Comparison of ENCODE assay signal across 8 cellular contexts in genomic region chr7:128739990-128740682, GRCh38. TPM values are rescaled to one million over a fixed set of nuclear protein-coding genes. Genes with fewer than 3 reads are reported as not detected.
DNase-seq lines count a peak whose midpoint lies in the region; ATAC-seq lines count a peak whose summit lies in the region.

No MANE protein-coding gene starts in this region.

- no peaks in the 10 kb centered on the region for H3K36me3 ChIP-seq in iPS-20b (ENCODE audit: insufficient read depth, low read depth, low read length)

- H3K9me3 Mint-ChIP-seq in activated naive CD4-positive, alpha-beta T cell treated with anti-CD3 and anti-CD28 coated beads, Interleukin-2, amount 50 U/mL, for 72 hours: no peaks in the 10 kb centered on the region
- no peaks in the 10 kb centered on the region for H3K9me3 Mint-ChIP-seq in stimulated activated naive CD8-positive, alpha-beta T cell treated with anti-CD3 and anti-CD28 coated beads, Interleukin-15, amount 100 ng/mL, for 72 hours

- peaks cover 4% of the 10 kb centered on the region for H3K4me1 ChIP-seq in iPS-20b (ENCODE audit: insufficient read depth, low read length)

- peak overlapping the region; percentile 87 to 91 for H3K4me3 Mint-ChIP-seq in stimulated activated naive CD8-positive, alpha-beta T cell treated with anti-CD3 and anti-CD28 coated beads, Interleukin-15, amount 100 ng/mL, for 72 hours

- DNase-seq in DMS 273 (lab: John Stamatoyannopoulos, UW; ENCODE audit: unreplicated experiment): peak; percentile 28
- no peak for DNase-seq in DMS 273 treated with DMSO at 0.1 percent for 48 hours (lab: John Stamatoyannopoulos, UW)
- DNase-seq in activated naive CD4-positive, alpha-beta T cell treated with anti-CD3 and anti-CD28 coated beads, Interleukin-2, amount 50 U/mL, for 72 hours (ENCODE audit: low spot score in 2 of 2): no peak
- DNase-seq in stimulated activated naive CD8-positive, alpha-beta T cell treated with anti-CD3 and anti-CD28 coated beads, Interleukin-15, amount 100 ng/mL, for 72 hours: no peak
- DNase-seq in amniotic stem cell (lab: John Stamatoyannopoulos, UW): no peak
- no peak for DNase-seq in globus pallidus (ENCODE audit: low spot score)

- peak overlapping the region; percentile 97 to 98 for H3K27ac Mint-ChIP-seq in activated naive CD4-positive, alpha-beta T cell treated with anti-CD3 and anti-CD28 coated beads, Interleukin-2, amount 50 U/mL, for 72 hours
- H3K27ac Mint-ChIP-seq in stimulated activated naive CD8-positive, alpha-beta T cell treated with anti-CD3 and anti-CD28 coated beads, Interleukin-15, amount 100 ng/mL, for 72 hours: peak overlapping the region; percentile 96 to 98

- H3K9me3 ChIP-seq in iPS-20b (ENCODE audit: insufficient read depth, low read depth, low read length): no peaks in the 10 kb centered on the region

- peaks cover 34% of the 10 kb centered on the region for H3K4me1 Mint-ChIP-seq in stimulated activated naive CD8-positive, alpha-beta T cell treated with anti-CD3 and anti-CD28 coated beads, Interleukin-15, amount 100 ng/mL, for 72 hours

- no peaks in the 10 kb centered on the region for H3K27me3 ChIP-seq in iPS-20b (ENCODE audit: insufficient read depth, low read length)

- peaks cover 6 to 10% of the 10 kb centered on the region in 2 donors for H3K36me3 Mint-ChIP-seq in activated naive CD4-positive, alpha-beta T cell treated with anti-CD3 and anti-CD28 coated beads, Interleukin-2, amount 50 U/mL, for 72 hours

- H3K9ac ChIP-seq in iPS-20b (ENCODE audit: low read depth, low read length): peak overlapping the region; percentile 88

- peak overlapping the region; percentile 94 for H3K4me3 ChIP-seq in iPS-20b (ENCODE audit: low read length)

- peak overlapping the region; percentile 76 for H3K27ac ChIP-seq in iPS-20b (ENCODE audit: low read length)

- ATAC-seq in activated naive CD4-positive, alpha-beta T cell treated with anti-CD3 and anti-CD28 coated beads, Interleukin-2, amount 50 U/mL, for 72 hours: no peak
- ATAC-seq in stimulated activated naive CD8-positive, alpha-beta T cell treated with anti-CD3 and anti-CD28 coated beads, Interleukin-15, amount 100 ng/mL, for 72 hours: no peak
- no peak for ATAC-seq in GM21447 (IDR thresholded peaks at IDR 0.05; ENCODE audit: unreplicated experiment)

- H3K27me3 Mint-ChIP-seq in stimulated activated naive CD8-positive, alpha-beta T cell treated with anti-CD3 and anti-CD28 coated beads, Interleukin-15, amount 100 ng/mL, for 72 hours: no peaks in the 10 kb centered on the region

RNA-seq across cellular contexts. Expression of gene CALU, which starts 1.0 kb away (rescaled TPM):
- 10 to 100 TPM; 28.6 to 48.9 TPM for total RNA-seq in activated naive CD4-positive, alpha-beta T cell treated with anti-CD3 and anti-CD28 coated beads, Interleukin-2, amount 50 U/mL, for 72 hours

RNA-seq across cellular contexts. Expression of gene OPN1SW, which starts 35.5 kb away (rescaled TPM):
- not detected for total RNA-seq in activated naive CD4-positive, alpha-beta T cell treated with anti-CD3 and anti-CD28 coated beads, Interleukin-2, amount 50 U/mL, for 72 hours

RNA-seq across cellular contexts. Expression of gene CCDC136, which starts 51.6 kb away (rescaled TPM):
- 10 to 100 TPM in 1 of 2 donors, 1 to 10 TPM in 1; 6.7 to 20.3 TPM for total RNA-seq in activated naive CD4-positive, alpha-beta T cell treated with anti-CD3 and anti-CD28 coated beads, Interleukin-2, amount 50 U/mL, for 72 hours
